ENCODE assay signal across 8 cellular contexts in genomic region chr4:7070729-7071511, GRCh38. TPM values are rescaled to one million over a fixed set of nuclear protein-coding genes. Genes with fewer than 3 reads are reported as not detected.
DNase-seq lines count a peak whose midpoint lies in the region; ATAC-seq and TF ChIP-seq lines count a peak whose summit lies in the region.

No MANE protein-coding gene starts in this region.

- H3K4me1 ChIP-seq in SJCRH30 (peaks cover 25% of the 10 kb centered on the region), gastroesophageal sphincter (peaks cover 0 to 35% (median 13%) of the 10 kb centered on the region in 3 donors), transverse colon (peaks cover 18 to 26% (median 22%) of the 10 kb centered on the region in 4 donors)

- no peak overlapping the region for H3K4me3 ChIP-seq in MG63
- no peak overlapping the region for H3K4me3 ChIP-seq in SJCRH30
- no peak overlapping the region for H3K4me3 ChIP-seq in gastroesophageal sphincter
- no peak overlapping the region for H3K4me3 ChIP-seq in transverse colon

- H3K9me3 ChIP-seq in MG63: no peaks in the 10 kb centered on the region
- H3K9me3 ChIP-seq in SJCRH30 (replicated peaks): no peaks in the 10 kb centered on the region
- H3K9me3 ChIP-seq in gastroesophageal sphincter: no peaks in the 10 kb centered on the region
- no peaks in the 10 kb centered on the region for H3K9me3 ChIP-seq in transverse colon

- H3K36me3 ChIP-seq in MG63 (peaks cover 8% of the 10 kb centered on the region; the same call in 1 of the 2 replicates), SJCRH30 (peaks cover 6% of the 10 kb centered on the region; the same call in 1 of the 2 replicates), gastroesophageal sphincter (no peaks in the 10 kb centered on the region), transverse colon (no peaks in the 10 kb centered on the region)

- H3K4me3 Mint-ChIP-seq in osteocyte (ENCODE audit: unreplicated experiment): no peak overlapping the region

- no peaks in the 10 kb centered on the region for H3K36me3 Mint-ChIP-seq in osteocyte (ENCODE audit: unreplicated experiment)

- ATAC-seq in GM21526 (IDR thresholded peaks at IDR 0.05; ENCODE audit: low FRiP score, unreplicated experiment): peak; percentile 39
- ATAC-seq in gastroesophageal sphincter: no peak

- DNase-seq in D341Med (ENCODE audit: low spot score): peak; percentile 82
- DNase-seq in MG63: peak; percentile 35
- DNase-seq in SJCRH30: peak; percentile 66 to 81
- DNase-seq in activated effector memory CD4-positive, alpha-beta T cell treated with Interleukin-2 at 50 U/mL for 16 hours: peak; percentile 79
- peak; percentile 91 for DNase-seq in osteocyte (ENCODE audit: extremely low spot score, unreplicated experiment)
- DNase-seq in transverse colon: peak; percentile 91

- H3K27me3 ChIP-seq in MG63 (no peaks in the 10 kb centered on the region), SJCRH30 (no peaks in the 10 kb centered on the region), gastroesophageal sphincter (no peaks in the 10 kb centered on the region), transverse colon (no peaks in the 10 kb centered on the region)

- no peak overlapping the region for H3K27ac Mint-ChIP-seq in osteocyte (ENCODE audit: unreplicated experiment)

- no peak for TF ChIP-seq EP300 in gastroesophageal sphincter (IDR thresholded peaks at IDR 0.05)
- no peak for TF ChIP-seq EP300 in transverse colon (IDR thresholded peaks at IDR 0.05; ENCODE audit: low read depth)

- peaks cover 8% of the 10 kb centered on the region for H3K27me3 Mint-ChIP-seq in osteocyte (ENCODE audit: unreplicated experiment)

- H3K27ac ChIP-seq in SJCRH30 (no peak overlapping the region), gastroesophageal sphincter (no peak overlapping the region), transverse colon (peak overlapping the region in 1 of 4 donors; percentile 41)

- peaks cover 28% of the 10 kb centered on the region for H3K4me1 Mint-ChIP-seq in osteocyte (ENCODE audit: unreplicated experiment)

- no peaks in the 10 kb centered on the region for H3K9me3 Mint-ChIP-seq in osteocyte (ENCODE audit: unreplicated experiment)

- TF ChIP-seq POLR2A in gastroesophageal sphincter (IDR thresholded peaks at IDR 0.05) (no peak), transverse colon (IDR thresholded peaks at IDR 0.05) (no peak)

- 29 to 41% methylated on average over 13 to 14 of the region's 23 CpGs for WGBS in gastroesophageal sphincter (ENCODE audit: low coverage in 1 of 2), 2 donors
- WGBS in transverse colon (ENCODE audit: low coverage in 1 of 2), 2 donors: 36 to 67% methylated on average over 3 to 22 of the region's 23 CpGs

- in situ Hi-C loops in transverse colon (cut with MboI; ENCODE audit: low pct_ligation_motif_present in 1 of 4, low pct_unique_long_range_greater_than_20kb in 1 of 4, low sequenced_read_pairs in 3 of 4): loop anchor here (10.0 to 25.0 kb wide), 6 partner anchors 166 to 359 kb away; partner anchors contain the start of genes TBC1D14 (in 3 of the 4), BLOC1S4 (in 2 of the 4) and MRFAP1L1 (in 1 of the 4)

- TF ChIP-seq CTCF in gastroesophageal sphincter (IDR thresholded peaks at IDR 0.05) (peak in 3 of 4 experiments; percentile 98), osteocyte (IDR thresholded peaks at IDR 0.05) (peak; percentile 98), transverse colon (IDR thresholded peaks at IDR 0.05) (peak; percentile 98 to 99 (median 99))

- intact Hi-C loops in transverse colon (cut with DNase I; ENCODE audit: low total_unique reads): loop anchor here (5.0 to 10.0 kb wide), 3 partner anchors 34 to 349 kb away; no protein-coding TSS in a partner anchor

RNA-seq across cellular contexts. Expression of gene GRPEL1, which starts 3.1 kb away (rescaled TPM):
- total RNA-seq in MG63 (2014; rRNA removed; shearing (Covaris generic); ENCODE audit: low replicate concordance): 26.2 and 32.6 TPM in 2 replicates
- 78.9 and 79.9 TPM in 2 replicates for total RNA-seq in SJCRH30 (2014; rRNA removed; shearing (Covaris generic))
- total RNA-seq in gastroesophageal sphincter (10 to 100 TPM; 14.0 to 32.8 (median 23.9) TPM), osteocyte (19.7 and 20.2 TPM in 2 replicates), transverse colon (10 to 100 TPM in 2 of 4 donors, 1 to 10 TPM in 2; 1.1 to 22.0 (median 12.5) TPM)

RNA-seq across cellular contexts. Expression of gene TADA2B, which starts 27.7 kb away (rescaled TPM):
- 5.7 and 7.6 TPM in 2 replicates for total RNA-seq in MG63 (2014; rRNA removed; shearing (Covaris generic); ENCODE audit: low replicate concordance)
- total RNA-seq in SJCRH30 (2014; rRNA removed; shearing (Covaris generic)): 12.4 and 13.5 TPM in 2 replicates
- total RNA-seq in gastroesophageal sphincter: 10 to 100 TPM; 20.5 to 37.3 (median 28.1) TPM
- 16.5 and 21.4 TPM in 2 replicates for total RNA-seq in osteocyte
- total RNA-seq in transverse colon: 10 to 100 TPM; 18.7 to 31.8 (median 27.4) TPM

Comparison
In these comparisons a context has a peak if more than half of its experiments do, and no peak if none do; other contexts are left out.
1. DNase-seq: peak in every context shown above with its lines; median percentile 91 in osteocyte; 91 in transverse colon; 82 in D341Med; 79 in activated effector memory CD4-positive, alpha-beta T cell treated with Interleukin-2 at 50 U/mL for 16 hours; 74 in SJCRH30; 35 in MG63.